ENCODE assay signal across 8 cellular contexts in the genomic region with DNA sequence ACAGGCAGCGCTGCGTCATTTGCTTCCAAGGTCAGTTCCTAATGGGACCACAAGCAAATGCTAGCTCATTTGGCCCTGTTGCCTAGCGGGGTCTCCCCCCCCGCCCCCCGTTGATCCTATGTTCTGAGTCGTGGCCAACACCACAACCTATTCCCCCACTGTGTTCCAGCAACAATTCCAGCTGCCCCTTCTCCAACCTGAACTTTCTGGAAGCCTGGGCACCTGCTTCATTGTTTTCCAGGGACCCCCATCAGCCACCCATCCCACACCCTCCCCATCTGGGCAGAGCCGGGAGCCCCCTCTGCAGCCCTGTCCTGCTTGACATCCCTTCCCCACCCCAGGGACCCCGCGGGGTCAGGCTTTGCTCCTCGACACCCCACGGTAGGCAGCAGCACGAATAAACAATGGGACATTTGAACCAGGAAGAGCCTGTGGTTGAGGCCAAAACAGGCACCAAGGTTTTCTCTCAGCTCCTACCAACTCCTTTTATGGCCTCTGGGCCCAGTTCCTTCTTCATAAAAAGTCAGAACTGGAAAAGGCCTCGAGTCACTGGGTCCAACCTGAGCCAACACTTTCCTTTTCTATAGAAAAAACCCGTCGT. TPM values are rescaled to one million over a fixed set of nuclear protein-coding genes. Genes with fewer than 3 reads are reported as not detected.
DNase-seq lines count a peak whose midpoint lies in the region; ATAC-seq and TF ChIP-seq lines count a peak whose summit lies in the region.

No MANE protein-coding gene starts in this region.

- peak; percentile 40 for ATAC-seq in left colon

- intact Hi-C loops in ascending aorta (cut with DNase I) (loop anchor here (5.0 kb wide), 1 partner anchor 169 kb away; the partner anchor contains the start of gene PDE6D), left colon (cut with DNase I, micrococcal nuclease) (loop anchor here in 1 of 2 donors (2.0 to 5.0 kb wide), 2 partner anchors 54 to 99 kb away; no protein-coding TSS in a partner anchor)

- no peak for TF ChIP-seq CTCF in ascending aorta (IDR thresholded peaks at IDR 0.05)

- H3K36me3 ChIP-seq in ascending aorta: no peaks in the 10 kb centered on the region

- DNase-seq in activated CD4-positive, CD25-positive, alpha-beta regulatory T cell treated with anti-CD3 and anti-CD28 coated beads, Interleukin-2, amount 50 U/mL, for 72 hours: peak; percentile 44
- DNase-seq in activated CD4-positive, CD25-positive, alpha-beta regulatory T cell (lab: John Stamatoyannopoulos, UW): no peak
- DNase-seq in KBM-7: peak; percentile 19
- DNase-seq in ascending aorta (ENCODE audit: low spot score in 2 of 2): no peak
- peak in 1 of 2 donors; percentile 54 for DNase-seq in left colon
- peak; percentile 75 for DNase-seq in superior temporal gyrus (ENCODE audit: extremely low spot score)
- DNase-seq in cerebellum (ENCODE audit: low spot score): no peak
- no peak for DNase-seq in iPS-NIHi7 (ENCODE audit: extremely low spot score)

- peak overlapping the region; percentile 96 to 100 for H3K27ac ChIP-seq in ascending aorta

- peaks cover 21 to 44% of the 10 kb centered on the region in 2 donors for H3K4me1 ChIP-seq in ascending aorta

- H3K4me3 ChIP-seq in ascending aorta: peak overlapping the region; percentile 51 to 61

- in situ Hi-C loops in KBM-7 (cut with MboI; ENCODE audit: low pct_unique_long_range_greater_than_20kb, low sequenced_read_pairs): loop anchor here (10.0 kb wide), 1 partner anchor 52 kb away; no protein-coding TSS in a partner anchor

- no peaks in the 10 kb centered on the region for H3K27me3 ChIP-seq in ascending aorta

- H3K9me3 ChIP-seq in ascending aorta: no peaks in the 10 kb centered on the region

RNA-seq across cellular contexts. Expression of gene TEX44, which starts 20.5 kb away (rescaled TPM):
- total RNA-seq in ascending aorta (not detected), left colon (not detected), cerebellum (not detected)

Comparison
In these comparisons a context has a peak if more than half of its experiments do, and no peak if none do; other contexts are left out.
1. DNase-seq: peak in activated CD4-positive, CD25-positive, alpha-beta regulatory T cell treated with anti-CD3 and anti-CD28 coated beads, Interleukin-2, amount 50 U/mL, for 72 hours (single experiment), KBM-7 (single experiment) and superior temporal gyrus (single experiment); none in activated CD4-positive, CD25-positive, alpha-beta regulatory T cell (0 of 4), ascending aorta (0 of 2), cerebellum (single experiment) and iPS-NIHi7 (single experiment).